Comparison of ENCODE assay signal across 8 cellular contexts in the genomic region with DNA sequence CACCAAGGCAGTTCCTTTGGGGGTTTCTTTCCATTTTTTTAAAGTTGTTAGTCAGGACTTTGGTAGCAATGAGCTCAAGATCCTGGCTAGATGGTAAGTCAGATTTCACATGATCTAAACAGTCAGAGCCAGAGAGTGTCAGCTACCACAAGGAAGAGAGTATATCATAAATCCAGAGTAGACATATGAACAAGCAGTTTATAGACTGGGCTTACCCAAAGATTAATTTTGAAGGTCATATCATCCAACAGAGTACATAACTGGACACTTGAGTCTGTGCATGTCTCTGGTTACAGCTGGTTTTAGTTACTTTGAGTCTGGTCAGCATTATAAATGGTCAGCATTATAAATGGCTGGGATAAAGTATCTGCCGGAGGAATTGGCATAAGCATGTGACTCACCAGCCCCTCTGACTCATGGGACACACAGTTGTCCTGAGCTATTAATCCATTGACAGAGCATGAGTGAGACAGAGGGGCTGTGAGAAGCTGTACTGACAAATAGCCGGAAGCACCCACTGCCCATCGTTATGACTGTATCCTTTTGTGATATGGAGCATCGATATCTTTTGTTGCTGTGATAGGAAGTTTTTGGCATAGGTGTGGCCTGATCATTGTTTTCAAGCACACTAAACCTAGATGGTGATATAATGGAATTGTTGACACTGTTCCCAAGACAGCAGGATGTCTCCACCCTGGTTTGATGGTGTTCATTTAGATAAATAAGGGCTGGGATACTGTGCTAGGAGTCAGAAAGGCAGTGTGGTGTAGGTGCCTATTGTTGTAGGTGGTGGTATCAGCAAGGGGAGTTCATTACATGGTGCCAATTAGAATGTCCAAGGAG. TPM values are rescaled to one million over a fixed set of nuclear protein-coding genes. Genes with fewer than 3 reads are reported as not detected.
DNase-seq lines count a peak whose midpoint lies in the region; ATAC-seq and TF ChIP-seq lines count a peak whose summit lies in the region.

No MANE protein-coding gene starts in this region.

- H3K4me1 ChIP-seq in muscle layer of duodenum (ENCODE audit: control insufficient read depth in 1 of 2, insufficient read depth in 2 of 2, low read length in 2 of 2) = peaks cover 0 to 3% of the 10 kb centered on the region in 2 donors

- H3K9me3 Mint-ChIP-seq in chondrocyte (ENCODE audit: low read depth) = peaks cover 24% of the 10 kb centered on the region

- H3K4me3 ChIP-seq in AG04450 (ENCODE audit: low read depth, low read length) = no peak overlapping the region
- H3K4me3 ChIP-seq in muscle layer of duodenum (ENCODE audit: low read depth in 1 of 2, low read length in 2 of 2) = no peak overlapping the region

- TF ChIP-seq CTCF in AG04450 (IDR thresholded peaks at IDR 0.05; ENCODE audit: low read depth, low read length) = no peak
- TF ChIP-seq CTCF in chondrocyte (IDR thresholded peaks at IDR 0.05) = no peak

- H3K9me3 ChIP-seq in AG04450 (ENCODE audit: control insufficient read depth, insufficient read depth, low read length) = no peaks in the 10 kb centered on the region; the same call in 1 of the 2 replicates
- no peaks in the 10 kb centered on the region for H3K9me3 ChIP-seq in muscle layer of duodenum (ENCODE audit: control insufficient read depth in 1 of 2, low read length in 2 of 2)

- H3K27ac ChIP-seq in AG04450 (ENCODE audit: low read depth, low read length) = peak overlapping the region; percentile 96
- peak overlapping the region; percentile 73 for H3K27ac ChIP-seq in muscle layer of duodenum (ENCODE audit: low read length)

- H3K4me3 Mint-ChIP-seq in chondrocyte (ENCODE audit: unreplicated experiment) = peak overlapping the region; percentile 21

- CTCF ChIA-PET in AG04450 (lab: Charles Lee) = interaction anchor here (0.9 to 1.7 kb wide), 4 partner anchors 19 to 269 kb away, joined by 3 to 4 read pairs (median 4); a partner anchor contains a TSS

- ATAC-seq in GM18511 (IDR thresholded peaks at IDR 0.05; ENCODE audit: unreplicated experiment) (no peak), GM19324 (IDR thresholded peaks at IDR 0.05; ENCODE audit: low FRiP score, unreplicated experiment) (no peak)

- H3K36me3 Mint-ChIP-seq in chondrocyte (ENCODE audit: low read depth) = no peaks in the 10 kb centered on the region

- peaks cover 37% of the 10 kb centered on the region for H3K4me1 Mint-ChIP-seq in chondrocyte (ENCODE audit: low read depth)

- H3K36me3 ChIP-seq in muscle layer of duodenum (ENCODE audit: control insufficient read depth in 1 of 2, insufficient read depth in 2 of 2, low read length in 2 of 2) = peaks cover 0 to 10% of the 10 kb centered on the region in 2 donors

- H3K27me3 ChIP-seq in AG04450 (ENCODE audit: control insufficient read depth, insufficient read depth, low read length) = no peaks in the 10 kb centered on the region
- no peaks in the 10 kb centered on the region for H3K27me3 ChIP-seq in muscle layer of duodenum (ENCODE audit: low read depth, low read length)

- H3K27me3 Mint-ChIP-seq in chondrocyte (ENCODE audit: low read depth) = no peaks in the 10 kb centered on the region

- peak overlapping the region; percentile 99 for H3K27ac Mint-ChIP-seq in chondrocyte (ENCODE audit: unreplicated experiment)

- POLR2A ChIA-PET in AG04450 (lab: Yijun Ruan, JAX) = interaction anchor here (0.6 to 2.4 kb wide), 10 partner anchors 9 to 307 kb away, joined by 3 to 38 read pairs (median 4); a partner anchor contains a TSS

- peak; percentile 89 for DNase-seq in AG04450 (ENCODE audit: low read depth, low spot score)
- DNase-seq in LoVo (ENCODE audit: low spot score) = peak; percentile 47
- DNase-seq in chondrocyte (ENCODE audit: low spot score) = no peak
- DNase-seq in NCI-H1092 treated with DMSO at 0.1 percent for 48 hours (lab: John Stamatoyannopoulos, UW) = no peak
- DNase-seq in activated effector memory CD4-positive, alpha-beta T cell treated with Interleukin-2 at 50 U/mL for 16 hours = no peak

RNA-seq across cellular contexts. Expression of a gene that starts 19.2 kb away (rescaled TPM):
- 42.2 and 51.1 TPM in 2 replicates for polyA plus RNA-seq in AG04450 (2011; rRNA removed)
- 60.6 and 76.4 TPM in 2 replicates for polyA minus RNA-seq in AG04450 (2011; rRNA and poly(A)+ RNA removed)
- 24.0 to 39.8 TPM (median 39.0 TPM) in 3 replicates for total RNA-seq in chondrocyte

Comparison
In these comparisons a context has a peak if more than half of its experiments do, and no peak if none do; other contexts are left out.
1. DNase-seq: peak in AG04450 (single experiment) and LoVo (single experiment); none in chondrocyte (single experiment), NCI-H1092 treated with DMSO at 0.1 percent for 48 hours (single experiment) and activated effector memory CD4-positive, alpha-beta T cell treated with Interleukin-2 at 50 U/mL for 16 hours (single experiment).